ENCODE assay signal across 24 cellular contexts in the genomic region with DNA sequence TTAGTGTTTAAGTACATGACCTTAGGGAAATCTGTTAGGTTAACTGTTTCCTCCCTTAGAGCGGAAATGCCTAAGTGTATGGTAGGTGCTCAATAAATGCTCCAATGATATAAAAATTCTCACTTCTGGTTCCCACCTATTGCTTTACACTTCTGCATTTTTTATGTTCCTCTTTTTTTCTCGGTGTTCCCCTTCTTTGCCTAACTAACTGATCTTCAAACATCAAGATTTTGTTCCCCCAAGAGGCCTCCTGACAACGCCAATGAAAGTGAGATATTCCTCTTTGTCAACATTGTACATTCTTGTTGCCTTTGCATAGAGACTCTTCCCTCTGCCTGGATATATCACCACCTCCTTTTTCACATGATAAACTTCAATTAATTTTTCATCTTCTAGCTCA. TPM values are rescaled to one million over a fixed set of nuclear protein-coding genes. Genes with fewer than 3 reads are reported as not detected.
A peak's percentile ranks its signal among the peaks of the same experiment; 100 is the strongest.
DNase-seq lines count a peak whose midpoint lies in the region; ATAC-seq and TF ChIP-seq lines count a peak whose summit lies in the region.
"Had no signal": no experiment of that assay in that cellular context is flagged by ENCODE, and none has a peak within 500 bp of the region (broad histone marks: within the 10 kb centered on the region; RNA-seq: fewer than 3 reads in every experiment).

No MANE protein-coding gene starts in this region.

- intact Hi-C loops in upper lobe of right lung (cut with DNase I) (no loop called here), Right ventricle myocardium superior (cut with DNase I) (no loop called here)
- intact Hi-C loops in activated CD4-positive, alpha-beta memory T cell treated with anti-CD3 and anti-CD28 coated beads for 36 hours (cut with micrococcal nuclease) = no loop called here

- POLR2A ChIA-PET in activated CD4-positive, alpha-beta memory T cell treated with anti-CD3 and anti-CD28 coated beads for 36 hours (lab: Charles Lee) = no interaction called here

- H3K4me1 ChIP-seq in upper lobe of right lung = no peaks in the 10 kb centered on the region

- TF ChIP-seq CTCF in upper lobe of right lung (IDR thresholded peaks at IDR 0.05) = no peak

- no peaks in the 10 kb centered on the region for H3K27me3 Mint-ChIP-seq in activated naive CD4-positive, alpha-beta T cell treated with anti-CD3 and anti-CD28 coated beads, Interleukin-2, amount 10 ng/mL, durations not matched to agents 7 days and 5 days
- no peaks in the 10 kb centered on the region for H3K27me3 Mint-ChIP-seq in effector memory CD8-positive, alpha-beta T cell
- H3K27me3 Mint-ChIP-seq in activated CD4-positive, alpha-beta memory T cell treated with anti-CD3 and anti-CD28 coated beads for 36 hours = no peaks in the 10 kb centered on the region
- H3K27me3 Mint-ChIP-seq: activated naive CD8-positive, alpha-beta T cell treated with anti-CD3 and anti-CD28 coated beads, Interleukin-2, amount 10 ng/mL, durations not matched to agents 7 days and 5 days; brain; progenitor cell of endocrine pancreas had no signal

- no peak overlapping the region for H3K4me3 Mint-ChIP-seq in activated naive CD4-positive, alpha-beta T cell treated with anti-CD3 and anti-CD28 coated beads, Interleukin-2, amount 10 ng/mL, durations not matched to agents 7 days and 5 days
- no peak overlapping the region for H3K4me3 Mint-ChIP-seq in effector memory CD8-positive, alpha-beta T cell
- H3K4me3 Mint-ChIP-seq in activated CD4-positive, alpha-beta memory T cell treated with anti-CD3 and anti-CD28 coated beads for 36 hours = no peak overlapping the region
- H3K4me3 Mint-ChIP-seq: activated naive CD8-positive, alpha-beta T cell treated with anti-CD3 and anti-CD28 coated beads, Interleukin-2, amount 10 ng/mL, durations not matched to agents 7 days and 5 days; brain; nephron progenitor cell had no signal

- H3K4me3 ChIP-seq in upper lobe of right lung = no peak overlapping the region
- H3K4me3 ChIP-seq: BLaER1 treated with 17β-estradiol and CSF1 and Interleukin-3, amounts not matched to agents 10 nM and 100 nM had no signal

- H3K36me3 Mint-ChIP-seq in activated naive CD4-positive, alpha-beta T cell treated with anti-CD3 and anti-CD28 coated beads, Interleukin-2, amount 10 ng/mL, durations not matched to agents 7 days and 5 days = peaks cover 24% of the 10 kb centered on the region
- H3K36me3 Mint-ChIP-seq in effector memory CD8-positive, alpha-beta T cell (ENCODE audit: insufficient read depth) = peaks cover 37% of the 10 kb centered on the region
- H3K36me3 Mint-ChIP-seq in activated CD4-positive, alpha-beta memory T cell treated with anti-CD3 and anti-CD28 coated beads for 36 hours = peaks cover 10% of the 10 kb centered on the region

- H3K27ac ChIP-seq in upper lobe of right lung = no peak overlapping the region
- H3K27ac ChIP-seq: 22Rv1; BLaER1 treated with 17β-estradiol and CSF1 and Interleukin-3, amounts not matched to agents 10 nM and 100 nM; epithelial cell of prostate had no signal

- CTCF ChIA-PET in activated naive CD4-positive, alpha-beta T cell treated with anti-CD3 and anti-CD28 coated beads, Interleukin-2, amount 10 ng/mL, durations not matched to agents 7 days and 5 days (lab: Charles Lee) = interaction anchor here (0.6 kb wide), 1 partner anchor 539 kb away, joined by 3 read pairs; no protein-coding TSS in a partner anchor
- CTCF ChIA-PET in activated CD4-positive, alpha-beta memory T cell treated with anti-CD3 and anti-CD28 coated beads for 36 hours (lab: Charles Lee) = interaction anchor here (1.5 to 2.0 kb wide), 2 partner anchors 10 to 27 kb away, joined by 3 to 6 read pairs; no protein-coding TSS in a partner anchor

- peaks cover 6% of the 10 kb centered on the region for H3K4me1 Mint-ChIP-seq in activated naive CD4-positive, alpha-beta T cell treated with anti-CD3 and anti-CD28 coated beads, Interleukin-2, amount 10 ng/mL, durations not matched to agents 7 days and 5 days
- no peaks in the 10 kb centered on the region for H3K4me1 Mint-ChIP-seq in effector memory CD8-positive, alpha-beta T cell (ENCODE audit: low read depth in 2 of 2)
- H3K4me1 Mint-ChIP-seq in activated CD4-positive, alpha-beta memory T cell treated with anti-CD3 and anti-CD28 coated beads for 36 hours (ENCODE audit: low read depth) = peaks cover 5% of the 10 kb centered on the region
- H3K4me1 Mint-ChIP-seq: activated naive CD8-positive, alpha-beta T cell treated with anti-CD3 and anti-CD28 coated beads, Interleukin-2, amount 10 ng/mL, durations not matched to agents 7 days and 5 days; brain; nephron progenitor cell had no signal

- H3K27ac Mint-ChIP-seq in activated naive CD4-positive, alpha-beta T cell treated with anti-CD3 and anti-CD28 coated beads, Interleukin-2, amount 10 ng/mL, durations not matched to agents 7 days and 5 days = peak overlapping the region; percentile 40
- H3K27ac Mint-ChIP-seq in effector memory CD8-positive, alpha-beta T cell = no peak overlapping the region
- H3K27ac Mint-ChIP-seq in activated CD4-positive, alpha-beta memory T cell treated with anti-CD3 and anti-CD28 coated beads for 36 hours = no peak overlapping the region
- H3K27ac Mint-ChIP-seq: activated naive CD8-positive, alpha-beta T cell treated with anti-CD3 and anti-CD28 coated beads, Interleukin-2, amount 10 ng/mL, durations not matched to agents 7 days and 5 days; brain; nephron progenitor cell; progenitor cell of endocrine pancreas had no signal

- ATAC-seq in effector memory CD8-positive, alpha-beta T cell (replicated peaks) = peak; percentile 14
- ATAC-seq in upper lobe of right lung (peak; percentile 55), Right ventricle myocardium superior (ENCODE audit: poor library complexity) (no peak), HG03196 (IDR thresholded peaks at IDR 0.05; ENCODE audit: unreplicated experiment) (no peak)
- ATAC-seq: HepG2 had no signal

- no peaks in the 10 kb centered on the region for H3K9me3 ChIP-seq in upper lobe of right lung
- H3K9me3 ChIP-seq: BLaER1 treated with 17β-estradiol and CSF1 and Interleukin-3, amounts not matched to agents 10 nM and 100 nM had no signal

- no peaks in the 10 kb centered on the region for H3K27me3 ChIP-seq in upper lobe of right lung
- H3K27me3 ChIP-seq: BLaER1 treated with 17β-estradiol and CSF1 and Interleukin-3, amounts not matched to agents 10 nM and 100 nM had no signal

- H3K9me3 Mint-ChIP-seq in activated naive CD4-positive, alpha-beta T cell treated with anti-CD3 and anti-CD28 coated beads, Interleukin-2, amount 10 ng/mL, durations not matched to agents 7 days and 5 days = no peaks in the 10 kb centered on the region
- H3K9me3 Mint-ChIP-seq in effector memory CD8-positive, alpha-beta T cell = no peaks in the 10 kb centered on the region
- no peaks in the 10 kb centered on the region for H3K9me3 Mint-ChIP-seq in activated CD4-positive, alpha-beta memory T cell treated with anti-CD3 and anti-CD28 coated beads for 36 hours
- H3K9me3 Mint-ChIP-seq: activated naive CD8-positive, alpha-beta T cell treated with anti-CD3 and anti-CD28 coated beads, Interleukin-2, amount 10 ng/mL, durations not matched to agents 7 days and 5 days; brain; nephron progenitor cell had no signal

- DNase-seq in activated naive CD4-positive, alpha-beta T cell treated with anti-CD3 and anti-CD28 coated beads, Interleukin-2, amount 10 ng/mL, durations not matched to agents 7 days and 5 days = no peak
- no peak for DNase-seq in activated naive CD4-positive, alpha-beta T cell (lab: John Stamatoyannopoulos, UW)
- DNase-seq in SIG-M5 (lab: John Stamatoyannopoulos, UW) = peak; percentile 44
- DNase-seq in effector memory CD8-positive, alpha-beta T cell = no peak
- DNase-seq in upper lobe of right lung = no peak
- no peak for DNase-seq in Right ventricle myocardium superior
- DNase-seq in activated CD4-positive, alpha-beta memory T cell treated with anti-CD3 and anti-CD28 coated beads for 36 hours = no peak
- DNase-seq: activated CD4-positive, CD25-positive, alpha-beta regulatory T cell treated with anti-CD3 and anti-CD28 coated beads, Interleukin-2, amount 50 U/mL, for 72 hours; activated naive CD8-positive, alpha-beta T cell treated with anti-CD3 and anti-CD28 coated beads, Interleukin-2, amount 10 ng/mL, durations not matched to agents 7 days and 5 days; foreskin melanocyte; GOT3; NCI-H187 treated with DMSO at 0.1 percent for 48 hours; NCI-H446; nephron progenitor cell; NK-92 treated with Interleukin-12 subunit alpha and Interleukin-12 subunit beta, amount 100 ng/mL, for 24 hours; SHP77; stimulated activated CD4-positive, alpha-beta T cell treated with anti-CD3 and anti-CD28 coated beads, Interleukin-4, amount 100 ng/mL, for 1 hour had no signal

- peaks cover 31% of the 10 kb centered on the region for H3K36me3 ChIP-seq in upper lobe of right lung

RNA-seq across cellular contexts. Expression of a gene that starts 17.4 kb away (rescaled TPM):
- 40.5 TPM for total RNA-seq in upper lobe of right lung
- total RNA-seq in Right ventricle myocardium superior = 13.7 TPM
- 10 to 100 TPM; 15.5 to 17.8 TPM for total RNA-seq in activated CD4-positive, alpha-beta memory T cell treated with anti-CD3 and anti-CD28 coated beads for 36 hours

RNA-seq across cellular contexts. Expression of a gene that starts 17.5 kb away (rescaled TPM):
- total RNA-seq in upper lobe of right lung (48.6 TPM), Right ventricle myocardium superior (37.6 TPM)
- 10 to 100 TPM; 58.1 to 59.5 TPM for total RNA-seq in activated CD4-positive, alpha-beta memory T cell treated with anti-CD3 and anti-CD28 coated beads for 36 hours

Comparison
In these comparisons a context has a peak if more than half of its experiments do, and no peak if none do; other contexts are left out.
1. ATAC-seq: peak in effector memory CD8-positive, alpha-beta T cell (single experiment) and upper lobe of right lung (single experiment); none in Right ventricle myocardium superior (single experiment) and HG03196 (single experiment).